Comparison of ENCODE assay signal across 11 cellular contexts in genomic region chrX:115058276-115058675, GRCh38. TPM values are rescaled to one million over a fixed set of nuclear protein-coding genes. Genes with fewer than 3 reads are reported as not detected.
DNase-seq lines count a peak whose midpoint lies in the region; ATAC-seq, FAIRE-seq and TF ChIP-seq lines count a peak whose summit lies in the region.
"Had no signal": no experiment of that assay in that cellular context is flagged by ENCODE, and none has a peak within 500 bp of the region (broad histone marks: within the 10 kb centered on the region; RNA-seq: fewer than 3 reads in every experiment).

No MANE protein-coding gene starts in this region.

- no peaks in the 10 kb centered on the region for H3K79me2 ChIP-seq in HepG2 (ENCODE audit: insufficient read depth, low read length)

- no peak for TF ChIP-seq POLR2A in right lobe of liver (IDR thresholded peaks at IDR 0.05)
- TF ChIP-seq POLR2A in HepG2 (IDR thresholded peaks at IDR 0.05; ENCODE audit: insufficient read depth in 1 of 2, low read depth in 2 of 2, low read length in 2 of 2), result no peak

- 47% methylated on average over 3 of the region's 3 CpGs for WGBS in right lobe of liver (ENCODE audit: insufficient coverage, low coverage, low lambda C conversion rate, missing lambda C conversion rate)
- 0% methylated on average over 3 of the region's 3 CpGs for WGBS in HepG2 (ENCODE audit: low lambda C conversion rate)
- 5 to 39% methylated on average over 3 of the region's 3 CpGs for whole genome bisulfite sequencing in aorta, 2 donors

- H3K9me3 ChIP-seq in right lobe of liver (no peaks in the 10 kb centered on the region), HepG2 (ENCODE audit: low read length) (no peaks in the 10 kb centered on the region), lower lobe of right lung (no peaks in the 10 kb centered on the region), aorta (ENCODE audit: control insufficient read depth, low read length) (no peaks in the 10 kb centered on the region)
- H3K9me3 ChIP-seq: A549 had no signal

- H3K27me3 ChIP-seq in right lobe of liver, result no peaks in the 10 kb centered on the region
- no peaks in the 10 kb centered on the region for H3K27me3 ChIP-seq in HepG2 (ENCODE audit: control insufficient read depth in 1 of 2, insufficient read depth in 2 of 2, low read length in 2 of 2)
- H3K27me3 ChIP-seq in lower lobe of right lung (ENCODE audit: low read depth), result no peaks in the 10 kb centered on the region
- H3K27me3 ChIP-seq in aorta (ENCODE audit: control insufficient read depth in 1 of 2, insufficient read depth in 2 of 2, low read length in 1 of 2), result no peaks in the 10 kb centered on the region
- H3K27me3 ChIP-seq: foreskin keratinocyte had no signal

- in situ Hi-C loops in HepG2 (cut with HindIII; ENCODE audit: extremely low pct_ligation_motif_present, low pct_unique_long_range_greater_than_20kb), result no loop called here

- H3K4me3 ChIP-seq in right lobe of liver (no peak overlapping the region), HepG2 (replicated peaks in 1 of 3; ENCODE audit: insufficient read depth in 1 of 3, low read depth in 2 of 3, low read length in 3 of 3) (no peak overlapping the region), lower lobe of right lung (no peak overlapping the region), aorta (ENCODE audit: low read length in 2 of 2) (no peak overlapping the region)
- H3K4me3 ChIP-seq: A549 had no signal

- H3K27ac ChIP-seq in right lobe of liver, result no peak overlapping the region
- no peak overlapping the region for H3K27ac ChIP-seq in HepG2 (ENCODE audit: extremely low read length, insufficient read depth, low read length)
- no peak overlapping the region for H3K27ac ChIP-seq in lower lobe of right lung
- H3K27ac ChIP-seq in aorta (ENCODE audit: low read depth in 1 of 2, low read length in 2 of 2), result no peak overlapping the region
- H3K27ac ChIP-seq: A549, foreskin keratinocyte had no signal

- no peaks in the 10 kb centered on the region for H3K4me1 ChIP-seq in right lobe of liver
- no peaks in the 10 kb centered on the region for H3K4me1 ChIP-seq in HepG2 (ENCODE audit: insufficient read depth, low read length)
- no peaks in the 10 kb centered on the region for H3K4me1 ChIP-seq in lower lobe of right lung
- H3K4me1 ChIP-seq in aorta (ENCODE audit: control insufficient read depth in 1 of 2, insufficient read depth in 2 of 2, low read length in 2 of 2), result no peaks in the 10 kb centered on the region
- H3K4me1 ChIP-seq: A549, foreskin keratinocyte had no signal

- TF ChIP-seq CTCF in right lobe of liver (IDR thresholded peaks at IDR 0.05) (no peak), HepG2 (CRISPR knock-in tag; IDR thresholded peaks at IDR 0.05) (no peak), lower lobe of right lung (IDR thresholded peaks at IDR 0.05) (no peak)

- DNase-seq in right lobe of liver (no peak), HepG2 (ENCODE audit: low spot score) (no peak), dermis microvascular lymphatic vessel endothelial cell (ENCODE audit: low read depth in 2 of 2) (peak; percentile 6 to 75), lower lobe of right lung (no peak), aorta (no peak), NCI-H1694 treated with DMSO at 0.1 percent for 48 hours (lab: John Stamatoyannopoulos, UW) (no peak)
- DNase-seq: foreskin keratinocyte, NCI-H187 treated with DMSO at 0.1 percent for 48 hours had no signal

- POLR2A ChIA-PET in HepG2 (lab: Yijun Ruan, JAX), result no interaction called here

- ATAC-seq in right lobe of liver, result peak in 3 of 4 donors; percentile 24 to 57 (median 53)
- no peak for ATAC-seq in HepG2
- peak; percentile 57 to 74 for ATAC-seq in lower lobe of right lung
- ATAC-seq in aorta (ENCODE audit: low FRiP score), result peak; percentile 71
- ATAC-seq in HG02970 (IDR thresholded peaks at IDR 0.05; ENCODE audit: low FRiP score, unreplicated experiment), result no peak
- ATAC-seq in GM18873 (IDR thresholded peaks at IDR 0.05; ENCODE audit: low FRiP score, unreplicated experiment), result no peak
- ATAC-seq: A549, foreskin keratinocyte had no signal

- CTCF ChIA-PET in HepG2 (lab: Yijun Ruan, JAX; ENCODE audit: low intra/inter-chr PET ratio, low total read pairs), result no interaction called here

- H3K36me3 ChIP-seq in right lobe of liver (no peaks in the 10 kb centered on the region), HepG2 (replicated peaks in 1 of 2; ENCODE audit: control insufficient read depth in 1 of 2, insufficient read depth in 2 of 2, low read length in 2 of 2) (no peaks in the 10 kb centered on the region), lower lobe of right lung (no peaks in the 10 kb centered on the region), aorta (ENCODE audit: control insufficient read depth in 1 of 2, insufficient read depth in 2 of 2, low read length in 1 of 2) (no peaks in the 10 kb centered on the region)

- intact Hi-C loops in right lobe of liver (cut with DNase I), result no loop called here
- intact Hi-C loops in HepG2 (cut with micrococcal nuclease; ENCODE audit: unreplicated experiment), result no loop called here
- intact Hi-C loops in lower lobe of right lung (cut with DNase I), result no loop called here
- intact Hi-C loops in aorta (cut with DNase I), result no loop called here

- H3K4me2 ChIP-seq in HepG2 (ENCODE audit: low read depth, low read length), result no peak overlapping the region
- H3K4me2 ChIP-seq: A549 had no signal

- no TSS peak for BruUV-seq in HepG2 (replicated peaks; lab: Mats Ljungman, UMichigan)

- no peak overlapping the region for H3K9ac ChIP-seq in HepG2 (ENCODE audit: insufficient read depth, low read depth, low read length)

- H2AFZ ChIP-seq in HepG2 (ENCODE audit: low read length), result no peak overlapping the region

- no peak for TF ChIP-seq RAD21 in HepG2 (CRISPR knock-in tag; IDR thresholded peaks at IDR 0.05)

- TF ChIP-seq EP300 in HepG2 (IDR thresholded peaks at IDR 0.05; ENCODE audit: low read depth in 2 of 2, low read length in 2 of 2) (no peak), HepG2 (CRISPR knock-in tag; IDR thresholded peaks at IDR 0.05; ENCODE audit: borderline replicate concordance) (no peak)

- FAIRE-seq in HepG2 (lab: Jason Lieb, UNC), result no peak
- FAIRE-seq: A549 had no signal

- no peaks in the 10 kb centered on the region for H4K20me1 ChIP-seq in HepG2 (ENCODE audit: insufficient read depth, low read length)

TF ChIP-seq in HepG2, 621 proteins besides CTCF, POLR2A, EP300 and RAD21 (continues in another document):
- TF ChIP-seq SSRP1 (CRISPR knock-in tag; IDR thresholded peaks at IDR 0.05) (no peak), GTF3A (CRISPR knock-in tag; conservative IDR thresholded peaks at IDR 0.05) (no peak), ZNF34 (CRISPR knock-in tag; IDR thresholded peaks at IDR 0.05; ENCODE audit: borderline replicate concordance) (no peak), ZGPAT (CRISPR knock-in tag; IDR thresholded peaks at IDR 0.05) (no peak), ZNF569 (CRISPR knock-in tag; IDR thresholded peaks at IDR 0.05; ENCODE audit: borderline replicate concordance) (no peak), MTA1 (CRISPR knock-in tag; IDR thresholded peaks at IDR 0.05; ENCODE audit: borderline replicate concordance) (no peak)
- TF ChIP-seq, protein P1, sequence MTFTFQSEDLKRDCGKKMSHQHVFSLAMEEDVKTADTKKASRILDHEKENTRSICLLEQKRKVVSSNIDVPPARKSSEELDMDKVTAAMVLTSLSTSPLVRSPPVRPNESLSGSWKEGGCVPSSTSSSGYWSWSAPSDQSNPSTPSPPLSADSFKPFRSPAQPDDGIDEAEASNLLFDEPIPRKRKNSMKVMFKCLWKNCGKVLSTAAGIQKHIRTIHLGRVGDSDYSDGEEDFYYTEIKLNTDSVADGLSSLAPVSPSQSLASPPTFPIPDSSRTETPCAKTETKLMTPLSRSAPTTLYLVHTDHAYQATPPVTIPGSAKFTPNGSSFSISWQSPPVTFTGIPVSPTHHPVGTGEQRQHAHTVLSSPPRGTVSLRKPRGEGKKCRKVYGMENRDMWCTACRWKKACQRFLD (CRISPR knock-in tag; IDR thresholded peaks at IDR 0.05; ENCODE audit: borderline replicate concordance), result no peak

RNA-seq across cellular contexts. Expression of gene IL13RA2, which starts 40.9 kb away (rescaled TPM):
- total RNA-seq in right lobe of liver (1 to 10 TPM in 5 of 6 experiments, under 1 TPM in 1; 0.57 to 6.8 (median 2.2) TPM), HepG2 (2016; rRNA removed; fragmentation: Illumina TruSeq; extraction: Trizol) (not detected in 2 replicates), dermis microvascular lymphatic vessel endothelial cell (0.13 and 1.0 TPM in 2 replicates), lower lobe of right lung (0.35 TPM), aorta (10 to 100 TPM in 1 of 2 donors, 1 to 10 TPM in 1; 7.3 to 13.8 TPM)
- not detected in 2 replicates for total RNA-seq in HepG2 (2016; cell fraction: cytosol; rRNA removed; fragmentation: Illumina TruSeq; extraction: Trizol; ENCODE audit: low read depth)
- not detected in 2 replicates for total RNA-seq in HepG2 (2016; cell fraction: insoluble cytoplasmic fraction; rRNA removed; fragmentation: Illumina TruSeq; extraction: Trizol)
- total RNA-seq in HepG2 (2016; cell fraction: membrane; rRNA removed; fragmentation: Illumina TruSeq; extraction: Trizol), result not detected in 2 replicates
- not detected in 2 replicates for total RNA-seq in HepG2 (2016; cell fraction: nucleus; rRNA removed; fragmentation: Illumina TruSeq; extraction: Trizol)
- polyA plus RNA-seq in HepG2 (2011; rRNA removed) (not detected in 2 replicates), aorta (10 to 100 TPM; 27.9 to 32.3 TPM)
- not detected in 2 replicates for polyA plus RNA-seq in HepG2 (2011; cell fraction: cytosol; rRNA removed)
- not detected in 2 replicates for polyA plus RNA-seq in HepG2 (2011; cell fraction: nucleus; rRNA removed)
- polyA plus RNA-seq in HepG2 (2012), result not detected in 2 replicates
- not detected in 2 replicates for polyA plus RNA-seq in HepG2 (2016; cell fraction: cytosol; fragmentation: Illumina TruSeq; extraction: Trizol; ENCODE audit: low read depth)
- not detected in 2 replicates for polyA plus RNA-seq in HepG2 (2016; cell fraction: insoluble cytoplasmic fraction; fragmentation: Illumina TruSeq; extraction: Trizol; ENCODE audit: low read depth)
- not detected in 2 replicates for polyA plus RNA-seq in HepG2 (2016; cell fraction: membrane; fragmentation: Illumina TruSeq; extraction: Trizol; ENCODE audit: low read depth)
- polyA plus RNA-seq in HepG2 (2016; cell fraction: nucleus; fragmentation: Illumina TruSeq; extraction: Trizol; ENCODE audit: insufficient read depth, low read depth), result not detected in 2 replicates
- polyA minus RNA-seq in HepG2 (2011; rRNA and poly(A)+ RNA removed; ENCODE audit: low replicate concordance), result not detected in 2 replicates
- polyA minus RNA-seq in HepG2 (2011; cell fraction: cytosol; rRNA and poly(A)+ RNA removed), result not detected in 2 replicates
- not detected in 2 replicates for polyA minus RNA-seq in HepG2 (2011; cell fraction: nucleus; rRNA and poly(A)+ RNA removed)
- polyA plus RNA-seq: A549 had no signal

Comparison
In these comparisons a context has a peak if more than half of its experiments do, and no peak if none do; other contexts are left out.
1. ATAC-seq: peak in right lobe of liver (3 of 4), lower lobe of right lung (2 of 2) and aorta (single experiment); none in HepG2 (single experiment), HG02970 (single experiment) and GM18873 (single experiment).
2. DNase-seq: peak in dermis microvascular lymphatic vessel endothelial cell (2 of 2); none in right lobe of liver (0 of 3), HepG2 (single experiment), lower lobe of right lung (single experiment), aorta (0 of 2) and NCI-H1694 treated with DMSO at 0.1 percent for 48 hours (single experiment).